8 cellular contexts compared by ENCODE assay signal in genomic region chr3:36904641-36905040, GRCh38. TPM values are rescaled to one million over a fixed set of nuclear protein-coding genes. Genes with fewer than 3 reads are reported as not detected.
DNase-seq lines count a peak whose midpoint lies in the region; ATAC-seq and TF ChIP-seq lines count a peak whose summit lies in the region.

No MANE protein-coding gene starts in this region.

- no peak overlapping the region for H3K4me3 Mint-ChIP-seq in HFFc6

- peak; percentile 43 for DNase-seq in Ammon's horn (ENCODE audit: low spot score)
- peak; percentile 22 for DNase-seq in HFFc6
- DNase-seq in amniotic epithelial cell (ENCODE audit: low read depth) = peak; percentile 43
- peak; percentile 48 for DNase-seq in left lobe of liver (ENCODE audit: low spot score)
- DNase-seq in SHP77 treated with DMSO at 0.1 percent for 48 hours (lab: John Stamatoyannopoulos, UW) = no peak
- no peak for DNase-seq in NCI-H2107 (lab: John Stamatoyannopoulos, UW)
- no peak for DNase-seq in LoVo (ENCODE audit: low spot score)

- H3K36me3 Mint-ChIP-seq in HFFc6 (ENCODE audit: low read depth) = no peaks in the 10 kb centered on the region

- no peaks in the 10 kb centered on the region; the same call in 1 of the 2 replicates for H3K27me3 Mint-ChIP-seq in HFFc6 (ENCODE audit: insufficient read depth)

- peaks cover 24% of the 10 kb centered on the region for H3K4me1 Mint-ChIP-seq in HFFc6 (ENCODE audit: low read depth)

- no peaks in the 10 kb centered on the region for H3K9me3 Mint-ChIP-seq in HFFc6

- no peak overlapping the region for H3K27ac Mint-ChIP-seq in HFFc6

- peak; percentile 62 for TF ChIP-seq CTCF in HFFc6 (IDR thresholded peaks at IDR 0.05)

- peak; percentile 82 for ATAC-seq in left lobe of liver
- ATAC-seq in HG02678 (IDR thresholded peaks at IDR 0.05; ENCODE audit: unreplicated experiment) = no peak

RNA-seq across cellular contexts. Expression of gene TRANK1, which starts 40.2 kb away (rescaled TPM):
- 1 to 10 TPM in 5 of 6 experiments, under 1 TPM in 1; 1.00 to 3.0 (median 1.4) TPM for total RNA-seq in HFFc6 (2021; fragmentation: NEBNext Ultra II Directional; extraction: Animal tissue kit (Norgen Biotek cat#: 25700))
- total RNA-seq in left lobe of liver = 27.1 TPM

Comparison
In these comparisons a context has a peak if more than half of its experiments do, and no peak if none do; other contexts are left out.
1. DNase-seq: peak in Ammon's horn (single experiment), HFFc6 (single experiment), amniotic epithelial cell (single experiment) and left lobe of liver (single experiment); none in SHP77 treated with DMSO at 0.1 percent for 48 hours (single experiment), NCI-H2107 (single experiment) and LoVo (single experiment).